Comparison of ENCODE assay signal across 10 cellular contexts in the genomic region with DNA sequence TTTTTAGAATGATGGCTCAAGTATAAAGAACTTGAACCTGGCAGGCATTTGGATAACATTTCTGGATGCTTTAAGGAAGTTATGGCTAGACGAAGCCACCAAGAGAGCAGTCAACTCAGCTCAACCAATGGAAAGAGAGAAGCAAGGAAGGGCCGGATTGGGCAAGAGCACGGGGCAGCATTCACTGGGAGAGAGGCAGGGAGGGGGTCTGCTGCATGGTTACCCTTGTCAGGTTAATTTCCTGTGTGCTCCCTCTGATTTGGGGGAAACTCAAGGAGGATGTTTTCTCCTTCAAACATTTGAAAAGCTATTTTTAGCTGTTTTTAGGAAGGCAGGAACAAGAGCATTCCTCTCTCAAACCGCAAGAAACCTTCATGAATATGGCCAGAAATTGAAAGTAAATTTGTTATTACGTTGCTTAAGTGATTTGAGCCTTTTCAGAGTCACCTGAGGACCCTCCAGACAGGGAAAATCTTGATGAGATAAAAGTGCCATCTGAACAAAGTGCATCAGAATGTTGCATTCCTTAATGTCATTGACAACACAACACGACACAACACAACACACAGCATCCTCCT.
DNase-seq lines count a peak whose midpoint lies in the region; ATAC-seq and TF ChIP-seq lines count a peak whose summit lies in the region.
"Had no signal": no experiment of that assay in that cellular context is flagged by ENCODE, and none has a peak within 500 bp of the region (broad histone marks: within the 10 kb centered on the region; RNA-seq: fewer than 3 reads in every experiment).

No MANE protein-coding gene starts in this region.

- no peak for TF ChIP-seq EP300 in upper lobe of left lung (IDR thresholded peaks at IDR 0.05)

- ATAC-seq in activated T-cell treated with anti-CD3 and anti-CD28 coated beads, Interleukin-2, amount 50 U/mL, for 4 hours, result no peak
- ATAC-seq in upper lobe of left lung (ENCODE audit: low FRiP score in 2 of 2) (peak in 1 of 2 donors; percentile 75), HG03457 (IDR thresholded peaks at IDR 0.05; ENCODE audit: unreplicated experiment) (no peak)

- H3K4me1 ChIP-seq in upper lobe of left lung (peaks cover 0 to 17% (median 9%) of the 10 kb centered on the region in 4 donors), GM23248 (ENCODE audit: insufficient read depth) (no peaks in the 10 kb centered on the region)

- H3K4me2 ChIP-seq in GM23248 (ENCODE audit: unreplicated experiment), result no peak overlapping the region

- H3K4me1 Mint-ChIP-seq in activated T-cell treated with anti-CD3 and anti-CD28 coated beads, Interleukin-2, amount 50 U/mL, for 4 hours (ENCODE audit: low read depth), result peaks cover 8% of the 10 kb centered on the region

- WGBS in upper lobe of left lung, 2 donors, result 17 to 27% methylated on average over 6 of the region's 6 CpGs
- 91 to 97% methylated on average over 6 of the region's 6 CpGs for WGBS in GM23248 (ENCODE audit: low coverage in 1 of 2, low lambda C conversion rate in 2 of 2, missing lambda C conversion rate in 2 of 2), 2 experiments

- no peaks in the 10 kb centered on the region for H3K79me2 ChIP-seq in GM23248 (ENCODE audit: insufficient read depth)

- no peaks in the 10 kb centered on the region for H4K20me1 ChIP-seq in GM23248 (ENCODE audit: insufficient read depth)

- H3K27me3 ChIP-seq in upper lobe of left lung, result no peaks in the 10 kb centered on the region
- peaks cover 3% of the 10 kb centered on the region; the same call in 1 of the 2 replicates for H3K27me3 ChIP-seq in GM23248 (replicated peaks; ENCODE audit: insufficient read depth)

- H3K9me2 ChIP-seq in GM23248 (ENCODE audit: insufficient read depth), result no peaks in the 10 kb centered on the region

- no peak overlapping the region for H2AFZ ChIP-seq in GM23248

- in situ Hi-C loops in GM23248 (cut with MboI), result no loop called here

- no peak overlapping the region for H3K9ac ChIP-seq in GM23248

- no peaks in the 10 kb centered on the region for H3K36me3 ChIP-seq in upper lobe of left lung
- H3K36me3 ChIP-seq in GM23248 (ENCODE audit: low read depth), result no peaks in the 10 kb centered on the region

- no peak for DNase-seq in activated T-cell treated with anti-CD3 and anti-CD28 coated beads, Interleukin-2, amount 50 U/mL, for 4 hours
- DNase-seq in activated T-cell treated with anti-CD3 and anti-CD28 coated beads, Interleukin-2, amount 50 U/mL, for 1 hour, result no peak
- DNase-seq in medulla oblongata (ENCODE audit: extremely low spot score) (peak; percentile 46), upper lobe of left lung (peak in 1 of 2 donors; percentile 43), GM23248 (no peak), NCI-H1105 (lab: John Stamatoyannopoulos, UW) (no peak)
- DNase-seq: NCI-H226 had no signal

- H3K27ac ChIP-seq in cingulate gyrus (ENCODE audit: low read depth, low read length), result peak overlapping the region; percentile 47
- peak overlapping the region in 3 of 4 donors; percentile 30 to 56 (median 35) for H3K27ac ChIP-seq in upper lobe of left lung
- no peak overlapping the region for H3K27ac ChIP-seq in GM23248
- H3K27ac ChIP-seq: 22Rv1 had no signal

- H3K36me3 Mint-ChIP-seq in activated T-cell treated with anti-CD3 and anti-CD28 coated beads, Interleukin-2, amount 50 U/mL, for 4 hours (ENCODE audit: insufficient read depth), result no peaks in the 10 kb centered on the region

- H3F3A ChIP-seq in GM23248 (ENCODE audit: insufficient read depth), result no peaks in the 10 kb centered on the region

- no peaks in the 10 kb centered on the region for H3K27me3 Mint-ChIP-seq in activated T-cell treated with anti-CD3 and anti-CD28 coated beads, Interleukin-2, amount 50 U/mL, for 4 hours (ENCODE audit: low read depth)

- H3K9me3 ChIP-seq in upper lobe of left lung (no peaks in the 10 kb centered on the region), GM23248 (ENCODE audit: low read depth) (no peaks in the 10 kb centered on the region)

- TF ChIP-seq POLR2A in upper lobe of left lung (IDR thresholded peaks at IDR 0.05), result peak in 1 of 4 donors; percentile 17

- H3K4me3 ChIP-seq in upper lobe of left lung (peak overlapping the region in 3 of 4 donors; percentile 5 to 35 (median 24)), GM23248 (no peak overlapping the region)

- H3K4me3 Mint-ChIP-seq in activated T-cell treated with anti-CD3 and anti-CD28 coated beads, Interleukin-2, amount 50 U/mL, for 4 hours, result peak overlapping the region; percentile 7

- H3K9me3 Mint-ChIP-seq in activated T-cell treated with anti-CD3 and anti-CD28 coated beads, Interleukin-2, amount 50 U/mL, for 4 hours, result no peaks in the 10 kb centered on the region

- no peak for TF ChIP-seq CTCF in upper lobe of left lung (IDR thresholded peaks at IDR 0.05)
